ENCODE assay signal across 8 cellular contexts in genomic region chrX:15673970-15674369, GRCh38. TPM values are rescaled to one million over a fixed set of nuclear protein-coding genes. Genes with fewer than 3 reads are reported as not detected.
A peak's percentile ranks its signal among the peaks of the same experiment; 100 is the strongest.
DNase-seq lines count a peak whose midpoint lies in the region; TF ChIP-seq lines count a peak whose summit lies in the region.

No MANE protein-coding gene starts in this region.

- H3K27ac Mint-ChIP-seq in activated naive CD8-positive, alpha-beta T cell treated with anti-CD3 and anti-CD28 coated beads for 36 hours, result no peak overlapping the region
- H3K27ac Mint-ChIP-seq in glutamatergic neuron (ENCODE audit: unreplicated experiment), result no peak overlapping the region

- H3K4me2 ChIP-seq in MM.1S (ENCODE audit: low read depth, low read length) (peak overlapping the region; percentile 97), neuronal stem cell (ENCODE audit: insufficient read depth, low read length, poor library complexity, severe bottlenecking) (peak overlapping the region; percentile 34)

- H3K4me3 Mint-ChIP-seq in activated naive CD8-positive, alpha-beta T cell treated with anti-CD3 and anti-CD28 coated beads for 36 hours, result no peak overlapping the region
- no peak overlapping the region for H3K4me3 Mint-ChIP-seq in glutamatergic neuron (ENCODE audit: unreplicated experiment)

- H3K79me1 ChIP-seq in neuronal stem cell (ENCODE audit: low read depth, low read length), result no peaks in the 10 kb centered on the region

- no peaks in the 10 kb centered on the region for H4K20me1 ChIP-seq in MM.1S (ENCODE audit: insufficient read depth, low read length)

- H3K36me3 Mint-ChIP-seq in activated naive CD8-positive, alpha-beta T cell treated with anti-CD3 and anti-CD28 coated beads for 36 hours, result peaks cover 3% of the 10 kb centered on the region
- H3K36me3 Mint-ChIP-seq in glutamatergic neuron (ENCODE audit: unreplicated experiment), result no peaks in the 10 kb centered on the region

- H2AK5ac ChIP-seq in neuronal stem cell (ENCODE audit: low read depth, low read length), result no peak overlapping the region

- H2AFZ ChIP-seq in MM.1S (ENCODE audit: low read length), result peak overlapping the region; percentile 92
- H2AFZ ChIP-seq in neuronal stem cell (ENCODE audit: low read length), result peak overlapping the region; percentile 94

- H3F3A ChIP-seq in MM.1S (ENCODE audit: insufficient read depth, low read length), result no peaks in the 10 kb centered on the region

- H4K91ac ChIP-seq in neuronal stem cell (ENCODE audit: low read depth, low read length, poor library complexity), result no peak overlapping the region

- no peak overlapping the region for H4K8ac ChIP-seq in neuronal stem cell (ENCODE audit: low read depth, low read length)

- H3K4me1 ChIP-seq in MM.1S (ENCODE audit: low read length) (0 out of 2 replicates have a peak, but pooled peaks cover 5% of the 10 kb centered on the region), neuronal stem cell (ENCODE audit: control insufficient read depth in 2 of 2, insufficient read depth in 1 of 2, low read depth in 1 of 2, low read length in 2 of 2) (peaks cover 1 to 3% of the 10 kb centered on the region in 2 donors)

- H3K27ac ChIP-seq in MM.1S (ENCODE audit: low read length) (no peak overlapping the region), neuronal stem cell (replicated peaks; ENCODE audit: low read length) (no peak overlapping the region)

- no peak overlapping the region for H3K4ac ChIP-seq in neuronal stem cell (ENCODE audit: low read length)

- TF ChIP-seq CTCF in AG10803 (conservative IDR thresholded peaks at IDR 0.05; ENCODE audit: low read length), result no peak
- TF ChIP-seq CTCF in MM.1S (IDR thresholded peaks at IDR 0.05; ENCODE audit: low read length), result no peak
- no peak for TF ChIP-seq CTCF in epithelial cell of esophagus (IDR thresholded peaks at IDR 0.05; ENCODE audit: insufficient read depth, low read depth, low read length, missing control alignments)
- TF ChIP-seq CTCF in glutamatergic neuron (IDR thresholded peaks at IDR 0.05; ENCODE audit: partially characterized antibody, unreplicated experiment), result no peak

- H3K27me3 ChIP-seq in MM.1S (replicated peaks; ENCODE audit: insufficient read depth, low read length) (no peaks in the 10 kb centered on the region), neuronal stem cell (ENCODE audit: control insufficient read depth in 3 of 3, insufficient read depth in 3 of 3, low read depth in 1 of 3, low read length in 3 of 3) (no peaks in the 10 kb centered on the region)

- H3K27me3 Mint-ChIP-seq in activated naive CD8-positive, alpha-beta T cell treated with anti-CD3 and anti-CD28 coated beads for 36 hours, result no peaks in the 10 kb centered on the region
- H3K27me3 Mint-ChIP-seq in glutamatergic neuron (ENCODE audit: unreplicated experiment), result no peaks in the 10 kb centered on the region

- peak overlapping the region; percentile 97; the same call in 1 of the 2 replicates for H3K9ac ChIP-seq in MM.1S (ENCODE audit: low read length)
- no peak overlapping the region for H3K9ac ChIP-seq in neuronal stem cell (ENCODE audit: low read depth, low read length, poor library complexity)

- H3K9me3 ChIP-seq in MM.1S (replicated peaks; ENCODE audit: insufficient read depth, low read length) (no peaks in the 10 kb centered on the region), neuronal stem cell (replicated peaks in 1 of 2; ENCODE audit: control insufficient read depth in 2 of 2, insufficient read depth in 1 of 2, low read depth in 1 of 2, low read length in 2 of 2) (no peaks in the 10 kb centered on the region)

- no peak overlapping the region for H2BK12ac ChIP-seq in neuronal stem cell (ENCODE audit: low read length)

- H3K23ac ChIP-seq in neuronal stem cell (ENCODE audit: low read depth, low read length, poor library complexity), result no peak overlapping the region

- H3K14ac ChIP-seq in neuronal stem cell (ENCODE audit: low read length), result no peak overlapping the region

- no peak for DNase-seq in AG10803 (ENCODE audit: low read depth)
- no peak for DNase-seq in MM.1S
- DNase-seq in epithelial cell of esophagus (ENCODE audit: low read depth), result no peak
- no peak for DNase-seq in neuronal stem cell (ENCODE audit: low spot score)
- DNase-seq in activated naive CD8-positive, alpha-beta T cell treated with anti-CD3 and anti-CD28 coated beads for 36 hours, result no peak
- no peak for DNase-seq in retina
- no peak for DNase-seq in glutamatergic neuron
- no peak for DNase-seq in activated CD4-positive, CD25-positive, alpha-beta regulatory T cell treated with anti-CD3 and anti-CD28 coated beads, Interleukin-2, amount 50 U/mL, for 72 hours

- H3K4me3 ChIP-seq in AG10803 (ENCODE audit: low read length) (peak overlapping the region; percentile 89), MM.1S (ENCODE audit: low read length) (peak overlapping the region; percentile 97), epithelial cell of esophagus (ENCODE audit: low read length) (peak overlapping the region; percentile 69), neuronal stem cell (ENCODE audit: low read length in 2 of 2) (peak overlapping the region; percentile 66 to 92)

- no peak overlapping the region for H2BK5ac ChIP-seq in neuronal stem cell (ENCODE audit: low read length)

- no peaks in the 10 kb centered on the region for H3K9me3 Mint-ChIP-seq in activated naive CD8-positive, alpha-beta T cell treated with anti-CD3 and anti-CD28 coated beads for 36 hours
- no peaks in the 10 kb centered on the region for H3K9me3 Mint-ChIP-seq in glutamatergic neuron (ENCODE audit: unreplicated experiment)

- peaks cover 34% of the 10 kb centered on the region for H3K79me2 ChIP-seq in MM.1S (ENCODE audit: low read length)

- H3K18ac ChIP-seq in neuronal stem cell (ENCODE audit: low read length), result no peak overlapping the region

- no CpG with 5 or more reads among the region's 3 CpGs for WGBS in neuronal stem cell (ENCODE audit: extremely low coverage in 2 of 2, insufficient read length in 2 of 2, insufficient replicate concordance in 1 of 2), 2 donors

- H3K4me1 Mint-ChIP-seq in activated naive CD8-positive, alpha-beta T cell treated with anti-CD3 and anti-CD28 coated beads for 36 hours, result peaks cover 13% of the 10 kb centered on the region
- no peaks in the 10 kb centered on the region for H3K4me1 Mint-ChIP-seq in glutamatergic neuron (ENCODE audit: low read depth, unreplicated experiment)

- H3K9me2 ChIP-seq in MM.1S (replicated peaks; ENCODE audit: insufficient read depth, low read length), result no peaks in the 10 kb centered on the region

- no peak overlapping the region for H2BK120ac ChIP-seq in neuronal stem cell (ENCODE audit: low read depth, low read length)

- H3K36me3 ChIP-seq in MM.1S (replicated peaks; ENCODE audit: insufficient read depth, low read length), result no peaks in the 10 kb centered on the region
- H3K36me3 ChIP-seq in neuronal stem cell (replicated peaks in 1 of 2; ENCODE audit: control insufficient read depth in 2 of 2, insufficient read depth in 2 of 2, low read length in 2 of 2), result peaks cover 0 to 8% of the 10 kb centered on the region in 2 donors

- no peak overlapping the region for H2BK15ac ChIP-seq in neuronal stem cell (ENCODE audit: low read length)

RNA-seq across cellular contexts. Expression of gene CLTRN, which starts 9.4 kb away (rescaled TPM):
- polyA plus RNA-seq in neuronal stem cell (2013, experiment 1 of 2), result 2.3 TPM
- polyA plus RNA-seq in neuronal stem cell (2013, experiment 2 of 2), result 2.5 TPM
- under 1 TPM; 0.52 to 0.80 TPM for total RNA-seq in activated naive CD8-positive, alpha-beta T cell treated with anti-CD3 and anti-CD28 coated beads for 36 hours
- total RNA-seq in glutamatergic neuron (ENCODE audit: unreplicated experiment), result 0.27 TPM
